In genomic region chr2:200376422-200377142, GRCh38 we compare ENCODE assay signal across 1 cellular context.
A peak's percentile ranks its signal among the peaks of the same experiment; 100 is the strongest.
TF ChIP-seq lines count a peak whose summit lies in the region.

No MANE protein-coding gene starts in this region.

TF ChIP-seq in HepG2, 621 proteins besides CTCF, POLR2A, EP300 and RAD21 (continued from another document and continues in another):
- TF ChIP-seq ATF6 (CRISPR knock-in tag; conservative IDR thresholded peaks at IDR 0.05) (no peak), WIZ (CRISPR knock-in tag; IDR thresholded peaks at IDR 0.05) (no peak), POLR2AphosphoS5 (IDR thresholded peaks at IDR 0.05; ENCODE audit: low read depth, low read length) (no peak), ZNF772 (CRISPR knock-in tag; IDR thresholded peaks at IDR 0.05) (no peak), TCF12 (IDR thresholded peaks at IDR 0.05) (no peak), TCF12 (CRISPR knock-in tag; IDR thresholded peaks at IDR 0.05) (0 out of 2 replicates have a peak, but pooled peaks have one; percentile 52), ZFP41 (CRISPR knock-in tag; IDR thresholded peaks at IDR 0.05; ENCODE audit: borderline replicate concordance) (no peak), ZNF781 (CRISPR knock-in tag; IDR thresholded peaks at IDR 0.05; ENCODE audit: borderline replicate concordance, not compliant biosample characterization) (no peak), RFX5 (IDR thresholded peaks at IDR 0.05; ENCODE audit: low read depth, low read length) (no peak), ZNF33B (CRISPR knock-in tag; IDR thresholded peaks at IDR 0.05) (no peak), SMARCC2 (IDR thresholded peaks at IDR 0.05) (no peak), HOMEZ (CRISPR knock-in tag; IDR thresholded peaks at IDR 0.05; ENCODE audit: low read depth) (peak; percentile 56; the same call in 1 of the 2 replicates), XRCC5 (optimal IDR thresholded peaks at IDR 0.05; ENCODE audit: low read length) (no peak), ARID5B (CRISPR knock-in tag; IDR thresholded peaks at IDR 0.05) (peak; percentile 37; the same call in 1 of the 2 replicates), JUN (CRISPR knock-in tag; IDR thresholded peaks at IDR 0.05) (no peak), ZNF616 (CRISPR knock-in tag; IDR thresholded peaks at IDR 0.05; ENCODE audit: low read depth) (no peak), KDM5A (IDR thresholded peaks at IDR 0.05; ENCODE audit: borderline replicate concordance, low read length) (no peak), ZMAT3 (CRISPR knock-in tag; conservative IDR thresholded peaks at IDR 0.05) (no peak), ZNF607 (CRISPR knock-in tag; IDR thresholded peaks at IDR 0.05; ENCODE audit: borderline replicate concordance) (no peak), ZBTB49 (CRISPR knock-in tag; IDR thresholded peaks at IDR 0.05; ENCODE audit: borderline replicate concordance) (no peak), ZHX2 (IDR thresholded peaks at IDR 0.05; ENCODE audit: low read depth) (no peak), ZHX2 (CRISPR knock-in tag; IDR thresholded peaks at IDR 0.05; ENCODE audit: borderline replicate concordance) (no peak), HNF4G (IDR thresholded peaks at IDR 0.05; ENCODE audit: borderline replicate concordance, low read depth, low read length) (no peak), HNF4G (CRISPR knock-in tag; IDR thresholded peaks at IDR 0.05; ENCODE audit: borderline replicate concordance, low read depth) (no peak), ZNF556 (CRISPR knock-in tag; IDR thresholded peaks at IDR 0.05; ENCODE audit: borderline replicate concordance) (no peak), PCBP1 (IDR thresholded peaks at IDR 0.05; ENCODE audit: borderline replicate concordance, low read depth, low read length) (no peak), PHF8 (CRISPR knock-in tag; IDR thresholded peaks at IDR 0.05) (no peak), SYNCRIP (IDR thresholded peaks at IDR 0.05; ENCODE audit: insufficient read depth, low read depth, low read length) (no peak), ZFP36 (IDR thresholded peaks at IDR 0.05; ENCODE audit: borderline replicate concordance, low read depth, low read length, partially characterized antibody) (no peak), RAD51 (IDR thresholded peaks at IDR 0.05; ENCODE audit: borderline replicate concordance) (no peak), RXRB (CRISPR knock-in tag; IDR thresholded peaks at IDR 0.05; ENCODE audit: borderline replicate concordance) (0 out of 2 replicates have a peak, but pooled peaks have one; percentile 22), ZNF460 (CRISPR knock-in tag; IDR thresholded peaks at IDR 0.05; ENCODE audit: borderline replicate concordance) (no peak), TRIM22 (IDR thresholded peaks at IDR 0.05) (no peak), MED1 (CRISPR knock-in tag; IDR thresholded peaks at IDR 0.05) (0 out of 2 replicates have a peak, but pooled peaks have one; percentile 6), IRF1 (CRISPR knock-in tag; IDR thresholded peaks at IDR 0.05; ENCODE audit: low read depth) (no peak), RBM39 (IDR thresholded peaks at IDR 0.05; ENCODE audit: low read depth, low read length, poor library complexity, severe bottlenecking) (no peak), NFE2L2 (IDR thresholded peaks at IDR 0.05; ENCODE audit: low read length) (no peak), ZNF557 (CRISPR knock-in tag; IDR thresholded peaks at IDR 0.05) (no peak), ZNF30 (CRISPR knock-in tag; IDR thresholded peaks at IDR 0.05) (no peak), ZSCAN12 (CRISPR knock-in tag; IDR thresholded peaks at IDR 0.05) (no peak), ZXDC (CRISPR knock-in tag; IDR thresholded peaks at IDR 0.05) (no peak), FOSL1 (CRISPR knock-in tag; IDR thresholded peaks at IDR 0.05; ENCODE audit: borderline replicate concordance) (no peak), ZNF160 (CRISPR knock-in tag; IDR thresholded peaks at IDR 0.05) (no peak), EED (CRISPR knock-in tag; IDR thresholded peaks at IDR 0.05) (no peak), ELF4 (CRISPR knock-in tag; IDR thresholded peaks at IDR 0.05; ENCODE audit: borderline replicate concordance) (no peak)
